ENCODE assay signal across 9 cellular contexts in genomic region chr2:9558948-9559381, GRCh38. TPM values are rescaled to one million over a fixed set of nuclear protein-coding genes. Genes with fewer than 3 reads are reported as not detected.
DNase-seq lines count a peak whose midpoint lies in the region; ATAC-seq and TF ChIP-seq lines count a peak whose summit lies in the region.
"Had no signal": no experiment of that assay in that cellular context is flagged by ENCODE, and none has a peak within 500 bp of the region (broad histone marks: within the 10 kb centered on the region; RNA-seq: fewer than 3 reads in every experiment).

No MANE protein-coding gene starts in this region.

- no peak overlapping the region for H3K4me3 Mint-ChIP-seq in activated T-cell treated with anti-CD3 and anti-CD28 coated beads, Interleukin-2, amount 50 U/mL, for 24 hours
- no peak overlapping the region for H3K4me3 Mint-ChIP-seq in activated T-cell treated with anti-CD3 and anti-CD28 coated beads, Interleukin-2, amount 50 U/mL, for 72 hours
- no peak overlapping the region; the same call in 1 of the 2 replicates for H3K4me3 Mint-ChIP-seq in WTC11

- H3K27ac Mint-ChIP-seq in activated T-cell treated with anti-CD3 and anti-CD28 coated beads, Interleukin-2, amount 50 U/mL, for 24 hours: peak overlapping the region; percentile 66
- H3K27ac Mint-ChIP-seq in activated T-cell treated with anti-CD3 and anti-CD28 coated beads, Interleukin-2, amount 50 U/mL, for 72 hours: no peak overlapping the region
- peak overlapping the region; percentile 68; the same call in 1 of the 2 replicates for H3K27ac Mint-ChIP-seq in WTC11

- H3K4me1 Mint-ChIP-seq in activated T-cell treated with anti-CD3 and anti-CD28 coated beads, Interleukin-2, amount 50 U/mL, for 24 hours (ENCODE audit: low read depth): peaks cover 32% of the 10 kb centered on the region
- peaks cover 16% of the 10 kb centered on the region for H3K4me1 Mint-ChIP-seq in activated T-cell treated with anti-CD3 and anti-CD28 coated beads, Interleukin-2, amount 50 U/mL, for 72 hours (ENCODE audit: low read depth)
- H3K4me1 Mint-ChIP-seq in WTC11: peaks cover 16% of the 10 kb centered on the region

- peaks cover 31% of the 10 kb centered on the region for H3K36me3 Mint-ChIP-seq in activated T-cell treated with anti-CD3 and anti-CD28 coated beads, Interleukin-2, amount 50 U/mL, for 24 hours (ENCODE audit: low read depth)
- H3K36me3 Mint-ChIP-seq in activated T-cell treated with anti-CD3 and anti-CD28 coated beads, Interleukin-2, amount 50 U/mL, for 72 hours (ENCODE audit: insufficient read depth in 2 of 2): peaks cover 4 to 8% of the 10 kb centered on the region in 2 donors
- H3K36me3 Mint-ChIP-seq in WTC11: peaks cover 4% of the 10 kb centered on the region

- H3K27ac ChIP-seq in hepatocyte (no peak overlapping the region), thyroid gland (peak overlapping the region; percentile 21 to 48 (median 23))

- no peaks in the 10 kb centered on the region for H3K27me3 ChIP-seq in hepatocyte
- no peaks in the 10 kb centered on the region for H3K27me3 ChIP-seq in thyroid gland

- intact Hi-C loops in thyroid gland (cut with DNase I): loop anchor here (5.0 to 10.0 kb wide), 2 partner anchors 73 to 84 kb away; partner anchors contain the start of genes IAH1 and YWHAQ

- no peak for ATAC-seq in activated T-cell treated with anti-CD3 and anti-CD28 coated beads, Interleukin-2, amount 50 U/mL, for 72 hours (replicated peaks in 1 of 2)
- ATAC-seq in WTC11 (no peak), HG02610 (IDR thresholded peaks at IDR 0.05; ENCODE audit: unreplicated experiment) (no peak)

- H2AFZ ChIP-seq in hepatocyte: no peak overlapping the region

- H3K27me3 Mint-ChIP-seq in activated T-cell treated with anti-CD3 and anti-CD28 coated beads, Interleukin-2, amount 50 U/mL, for 24 hours: no peaks in the 10 kb centered on the region
- no peaks in the 10 kb centered on the region for H3K27me3 Mint-ChIP-seq in activated T-cell treated with anti-CD3 and anti-CD28 coated beads, Interleukin-2, amount 50 U/mL, for 72 hours (ENCODE audit: low read depth)
- no peaks in the 10 kb centered on the region for H3K27me3 Mint-ChIP-seq in WTC11 (ENCODE audit: low read depth)

- H4K20me1 ChIP-seq in hepatocyte (ENCODE audit: insufficient read depth, poor library complexity, severe bottlenecking): peaks cover 3% of the 10 kb centered on the region

- H3K4me2 ChIP-seq in hepatocyte: no peak overlapping the region

- no peaks in the 10 kb centered on the region for H3K9me2 ChIP-seq in hepatocyte (replicated peaks; ENCODE audit: insufficient read depth)

- peaks cover 24% of the 10 kb centered on the region for H3K79me2 ChIP-seq in hepatocyte

- no peak for TF ChIP-seq POLR2A in thyroid gland (IDR thresholded peaks at IDR 0.05)

- H3K9me3 ChIP-seq in hepatocyte (ENCODE audit: low read depth) (no peaks in the 10 kb centered on the region), thyroid gland (no peaks in the 10 kb centered on the region)

- POLR2A ChIA-PET in WTC11 (lab: Charles Lee): no interaction called here

- TF ChIP-seq CTCF in WTC11 (IDR thresholded peaks at IDR 0.05) (no peak), hepatocyte (IDR thresholded peaks at IDR 0.05; ENCODE audit: poor library complexity) (no peak), thyroid gland (IDR thresholded peaks at IDR 0.05) (no peak)

- WGBS in hepatocyte (ENCODE audit: low lambda C conversion rate, missing lambda C conversion rate): 96% methylated on average over 1 of the region's 1 CpG
- 74 to 85% methylated on average over 1 of the region's 1 CpG for WGBS in thyroid gland, 2 donors

- H3K36me3 ChIP-seq in hepatocyte (replicated peaks; ENCODE audit: insufficient read depth, low read depth): no peaks in the 10 kb centered on the region
- no peaks in the 10 kb centered on the region for H3K36me3 ChIP-seq in thyroid gland

- H3K4me3 ChIP-seq in hepatocyte (no peak overlapping the region), thyroid gland (replicated peaks in 1 of 3) (no peak overlapping the region)

- H3K9me3 Mint-ChIP-seq in activated T-cell treated with anti-CD3 and anti-CD28 coated beads, Interleukin-2, amount 50 U/mL, for 24 hours: no peaks in the 10 kb centered on the region
- no peaks in the 10 kb centered on the region for H3K9me3 Mint-ChIP-seq in activated T-cell treated with anti-CD3 and anti-CD28 coated beads, Interleukin-2, amount 50 U/mL, for 72 hours
- no peaks in the 10 kb centered on the region for H3K9me3 Mint-ChIP-seq in WTC11

- DNase-seq in activated T-cell treated with anti-CD3 and anti-CD28 coated beads, Interleukin-2, amount 50 U/mL, for 24 hours: no peak
- DNase-seq in activated T-cell treated with anti-CD3 and anti-CD28 coated beads, Interleukin-2, amount 50 U/mL, for 72 hours: no peak
- DNase-seq in WTC11 (ENCODE audit: low spot score) (no peak), hepatocyte (ENCODE audit: low spot score) (peak; percentile 23), thyroid gland (peak; percentile 47 to 63), NOMO-1 (lab: John Stamatoyannopoulos, UW; ENCODE audit: unreplicated experiment in 2 of 2) (no peak), NOMO-1 treated with dmso at 0.1 percent for 144 hours (lab: John Stamatoyannopoulos, UW; ENCODE audit: unreplicated experiment) (no peak)
- DNase-seq: NCI-H1092 had no signal

- CTCF ChIA-PET in WTC11 (lab: Charles Lee): interaction anchor here (1.1 kb wide), 2 partner anchors 72 to 219 kb away, joined by 3 to 4 read pairs; partner anchors contain the start of gene YWHAQ

- H3K4me1 ChIP-seq in hepatocyte (ENCODE audit: insufficient read depth) (peaks cover 6% of the 10 kb centered on the region), thyroid gland (peaks cover 16 to 17% of the 10 kb centered on the region in 2 donors)

TF ChIP-seq in WTC11, 78 proteins besides CTCF, POLR2A, EP300 and RAD21 (continues in another document):
- no peak for TF ChIP-seq ZNF396 (CRISPR knock-in tag; IDR thresholded peaks at IDR 0.05; ENCODE audit: borderline replicate concordance)
- no peak for TF ChIP-seq ZMAT4 (CRISPR knock-in tag; IDR thresholded peaks at IDR 0.05)
- no peak for TF ChIP-seq STAT6 (CRISPR knock-in tag; conservative IDR thresholded peaks at IDR 0.05; ENCODE audit: low read depth)
- no peak for TF ChIP-seq IRF1 (CRISPR knock-in tag; IDR thresholded peaks at IDR 0.05)
- no peak for TF ChIP-seq GTF2I (CRISPR knock-in tag; conservative IDR thresholded peaks at IDR 0.05)
- TF ChIP-seq NFATC4 (CRISPR knock-in tag; IDR thresholded peaks at IDR 0.05): no peak
- TF ChIP-seq NR2C2 (CRISPR knock-in tag; IDR thresholded peaks at IDR 0.05): no peak
- no peak for TF ChIP-seq FOXK1 (CRISPR knock-in tag; IDR thresholded peaks at IDR 0.05)
- no peak for TF ChIP-seq IRF2 (CRISPR knock-in tag; IDR thresholded peaks at IDR 0.05; ENCODE audit: borderline replicate concordance, low read depth)
- no peak for TF ChIP-seq ESRRA (CRISPR knock-in tag; IDR thresholded peaks at IDR 0.05; ENCODE audit: borderline replicate concordance)
- TF ChIP-seq SOX15 (CRISPR knock-in tag; IDR thresholded peaks at IDR 0.05): no peak
- TF ChIP-seq RELA (CRISPR knock-in tag; IDR thresholded peaks at IDR 0.05; ENCODE audit: borderline replicate concordance): no peak
- TF ChIP-seq FOXJ3 (CRISPR knock-in tag; IDR thresholded peaks at IDR 0.05; ENCODE audit: borderline replicate concordance): no peak
- no peak for TF ChIP-seq TCF7 (CRISPR knock-in tag; IDR thresholded peaks at IDR 0.05; ENCODE audit: low read depth)
- TF ChIP-seq CREM (CRISPR knock-in tag; IDR thresholded peaks at IDR 0.05): no peak
- no peak for TF ChIP-seq ATF3 (CRISPR knock-in tag; conservative IDR thresholded peaks at IDR 0.05)

RNA-seq across cellular contexts. Expression of gene ADAM17, which starts 3.3 kb away (rescaled TPM):
- 10 to 100 TPM; 22.9 to 30.1 TPM for total RNA-seq in activated T-cell treated with anti-CD3 and anti-CD28 coated beads, Interleukin-2, amount 50 U/mL, for 72 hours
- total RNA-seq in WTC11 (2021) (23.5 to 25.9 TPM (median 25.5 TPM) in 3 replicates), hepatocyte (19.5 and 30.2 TPM in 2 replicates), thyroid gland (10 to 100 TPM; 26.9 to 39.4 (median 31.3) TPM)
- polyA plus RNA-seq in hepatocyte: 20.5 and 22.0 TPM in 2 replicates

Comparison
In these comparisons a context has a peak if more than half of its experiments do, and no peak if none do; other contexts are left out.
1. DNase-seq: peak in hepatocyte (single experiment) and thyroid gland (2 of 2); none in activated T-cell treated with anti-CD3 and anti-CD28 coated beads, Interleukin-2, amount 50 U/mL, for 24 hours (single experiment), activated T-cell treated with anti-CD3 and anti-CD28 coated beads, Interleukin-2, amount 50 U/mL, for 72 hours (0 of 2), WTC11 (single experiment), NOMO-1 (0 of 2) and NOMO-1 treated with dmso at 0.1 percent for 144 hours (single experiment).